25 cellular contexts compared by ENCODE assay signal in genomic region chr3:20527368-20527767, GRCh38.
"Had no signal": no experiment of that assay in that cellular context is flagged by ENCODE, and none has a peak within 500 bp of the region (broad histone marks: within the 10 kb centered on the region; RNA-seq: fewer than 3 reads in every experiment).

No MANE protein-coding gene starts in this region.

- H3K4me1 Mint-ChIP-seq: activated B cell treated with CpG ODN at 0.5 μM for 24 hours; activated CD4-positive, alpha-beta T cell treated with anti-CD3 and anti-CD28 coated beads, Interleukin-2, amount 10 ng/mL, durations not matched to agents 24 days and 14 days; activated naive CD8-positive, alpha-beta T cell treated with anti-CD3 and anti-CD28 coated beads, Interleukin-2, amount 50 U/mL, for 24 hours; central memory CD8-positive, alpha-beta T cell; T-helper 17 cell had no signal

- H3K9me3 Mint-ChIP-seq: activated B cell treated with CpG ODN at 0.5 μM for 24 hours; activated CD4-positive, alpha-beta T cell treated with anti-CD3 and anti-CD28 coated beads, Interleukin-2, amount 10 ng/mL, durations not matched to agents 24 days and 14 days had no signal

- H3K27ac Mint-ChIP-seq: activated B cell treated with CpG ODN at 0.5 μM for 24 hours; activated CD4-positive, alpha-beta memory T cell treated with anti-CD3 and anti-CD28 coated beads for 36 hours; activated CD4-positive, alpha-beta T cell treated with anti-CD3 and anti-CD28 coated beads, Interleukin-2, amount 10 ng/mL, durations not matched to agents 24 days and 14 days; activated naive CD4-positive, alpha-beta T cell treated with anti-CD3 and anti-CD28 coated beads, Interleukin-2, amount 50 U/mL, for 72 hours; activated naive CD8-positive, alpha-beta T cell treated with anti-CD3 and anti-CD28 coated beads, Interleukin-2, amount 50 U/mL, for 24 hours; T-helper 17 cell had no signal

- H3K4me1 ChIP-seq: ascending aorta, body of pancreas had no signal

- H3K27ac ChIP-seq: ascending aorta, body of pancreas had no signal

- H3K27me3 ChIP-seq: ascending aorta, body of pancreas had no signal

- ATAC-seq: activated naive CD4-positive, alpha-beta T cell treated with anti-CD3 and anti-CD28 coated beads, Interleukin-2, amount 50 U/mL, for 72 hours; activated naive CD8-positive, alpha-beta T cell treated with anti-CD3 and anti-CD28 coated beads, Interleukin-2, amount 50 U/mL, for 24 hours; activated T-cell treated with anti-CD3 and anti-CD28 coated beads, Interleukin-2, amount 50 U/mL, for 4 hours; body of pancreas; T-helper 17 cell had no signal

- DNase-seq: activated B cell treated with CpG ODN at 0.5 μM for 24 hours; activated CD4-positive, alpha-beta memory T cell treated with anti-CD3 and anti-CD28 coated beads for 36 hours; activated CD4-positive, alpha-beta T cell treated with anti-CD3 and anti-CD28 coated beads for 1 hour; activated CD4-positive, alpha-beta T cell treated with anti-CD3 and anti-CD28 coated beads, Interleukin-2, amount 10 ng/mL, durations not matched to agents 24 days and 14 days; activated CD8-positive, alpha-beta memory T cell treated with anti-CD3 and anti-CD28 coated beads for 24 hours; activated effector memory CD4-positive, alpha-beta T cell treated with anti-CD3 and anti-CD28 coated beads, Interleukin-2, amount 50 U/mL, for 16 hours; activated naive CD4-positive, alpha-beta T cell treated with Interleukin-2 at 50 U/mL for 16 hours; activated naive CD8-positive, alpha-beta T cell treated with anti-CD3 and anti-CD28 coated beads, Interleukin-2, amount 50 U/mL, for 24 hours; activated T-cell treated with anti-CD3 and anti-CD28 coated beads, Interleukin-2, amount 50 U/mL, for 4 hours; amniotic stem cell; body of pancreas; IMR-90; Kasumi-1; KBM-7; NCI-H1092 treated with DMSO at 0.1 percent for 48 hours; NCI-H1417 treated with DMSO at 0.1 percent for 48 hours; NCI-H187; NCI-H2081; NCI-H446; SIG-M5; T-helper 17 cell; T-helper 9 cell had no signal

- H3K4me3 Mint-ChIP-seq: activated B cell treated with CpG ODN at 0.5 μM for 24 hours; activated CD4-positive, alpha-beta memory T cell treated with anti-CD3 and anti-CD28 coated beads for 36 hours; activated CD4-positive, alpha-beta T cell treated with anti-CD3 and anti-CD28 coated beads, Interleukin-2, amount 10 ng/mL, durations not matched to agents 24 days and 14 days; activated naive CD8-positive, alpha-beta T cell treated with anti-CD3 and anti-CD28 coated beads, Interleukin-2, amount 50 U/mL, for 24 hours; activated T-cell treated with anti-CD3 and anti-CD28 coated beads, Interleukin-2, amount 50 U/mL, for 4 hours; central memory CD8-positive, alpha-beta T cell; T-helper 17 cell had no signal

- H3K27me3 Mint-ChIP-seq: activated B cell treated with CpG ODN at 0.5 μM for 24 hours; activated CD4-positive, alpha-beta memory T cell treated with anti-CD3 and anti-CD28 coated beads for 36 hours; activated CD4-positive, alpha-beta T cell treated with anti-CD3 and anti-CD28 coated beads, Interleukin-2, amount 10 ng/mL, durations not matched to agents 24 days and 14 days; activated naive CD8-positive, alpha-beta T cell treated with anti-CD3 and anti-CD28 coated beads, Interleukin-2, amount 50 U/mL, for 24 hours; central memory CD8-positive, alpha-beta T cell; T-helper 17 cell had no signal

- H3K36me3 Mint-ChIP-seq: activated CD4-positive, alpha-beta memory T cell treated with anti-CD3 and anti-CD28 coated beads for 36 hours; activated naive CD4-positive, alpha-beta T cell treated with anti-CD3 and anti-CD28 coated beads, Interleukin-2, amount 50 U/mL, for 72 hours had no signal
